ENCODE assay signal across 8 cellular contexts in the genomic region with DNA sequence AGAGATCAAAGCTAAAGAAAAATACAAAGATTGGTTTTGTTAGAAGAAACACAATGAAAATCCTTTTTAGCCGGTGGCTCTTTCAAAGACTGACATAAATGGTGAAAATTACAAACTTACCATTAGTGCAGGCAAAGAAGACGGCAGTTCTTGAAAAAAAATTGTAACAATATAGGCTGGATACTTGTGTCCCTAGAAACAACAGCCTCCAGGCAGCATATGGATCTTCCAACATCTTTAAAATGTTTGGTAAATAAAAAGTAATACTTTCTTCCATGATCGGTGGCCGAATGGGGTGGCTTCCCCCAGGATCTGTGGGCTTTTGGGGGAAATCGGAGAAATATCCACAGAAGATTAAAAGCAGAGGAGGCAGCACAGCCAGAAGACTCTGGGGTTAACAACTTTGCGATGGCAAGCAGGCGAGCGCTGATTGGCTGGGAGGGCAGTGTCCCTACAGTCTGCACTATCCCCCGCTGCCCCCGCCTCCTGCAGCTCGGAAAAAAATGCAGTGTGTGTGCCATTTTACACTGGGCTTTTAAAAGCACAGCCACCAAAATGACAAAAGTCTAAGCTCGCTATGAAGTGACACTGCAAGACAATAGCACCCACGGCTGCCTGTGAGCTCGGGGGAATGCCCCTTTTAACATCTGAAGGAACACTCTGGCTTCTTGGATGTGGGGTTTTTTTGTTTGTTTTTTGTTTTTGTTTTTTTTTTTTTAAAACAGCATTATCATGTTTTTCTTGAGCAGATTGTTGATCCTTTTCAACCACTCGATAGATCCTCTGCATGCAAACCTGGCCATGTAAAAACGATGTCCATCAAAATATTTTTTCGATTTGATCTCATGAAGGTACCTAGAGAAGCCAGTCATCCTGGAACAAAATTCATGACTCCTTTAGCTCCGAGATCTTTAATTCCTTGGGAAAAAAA. TPM values are rescaled to one million over a fixed set of nuclear protein-coding genes. Genes with fewer than 3 reads are reported as not detected.
A peak's percentile ranks its signal among the peaks of the same experiment; 100 is the strongest.
DNase-seq lines count a peak whose midpoint lies in the region; ATAC-seq and TF ChIP-seq lines count a peak whose summit lies in the region.

No MANE protein-coding gene starts in this region.

- H3K4me3 ChIP-seq in BJ (ENCODE audit: low read depth, low read length): peak overlapping the region; percentile 84

- H3K36me3 ChIP-seq in BJ (ENCODE audit: control insufficient read depth, insufficient read depth, low read length): no peaks in the 10 kb centered on the region

- ATAC-seq in GM19324 (IDR thresholded peaks at IDR 0.05; ENCODE audit: low FRiP score, unreplicated experiment) (peak; percentile 93), HG03457 (IDR thresholded peaks at IDR 0.05; ENCODE audit: unreplicated experiment) (peak; percentile 85)

- CTCF ChIA-PET in BJ (lab: Yijun Ruan, JAX): interaction anchor here (1.2 to 2.0 kb wide), 3 partner anchors 11 to 25 kb away, joined by 3 to 10 read pairs (median 3); no protein-coding TSS in a partner anchor

- POLR2A ChIA-PET in BJ (lab: Charles Lee): interaction anchor here (0.8 kb wide), 1 partner anchor 126 kb away, joined by 12 read pairs; no protein-coding TSS in a partner anchor

- no peaks in the 10 kb centered on the region for H3K27me3 ChIP-seq in BJ (ENCODE audit: control insufficient read depth, insufficient read depth, low read length)

- no peak for TF ChIP-seq CTCF in BJ (IDR thresholded peaks at IDR 0.05; ENCODE audit: insufficient read depth, low read depth, low read length)

- peak; percentile 48 for DNase-seq in BJ (ENCODE audit: low read depth)
- DNase-seq in NCI-H524 treated with DMSO at 0.1 percent for 48 hours (lab: John Stamatoyannopoulos, UW): peak; percentile 59
- DNase-seq in activated CD4-positive, alpha-beta T cell treated with anti-CD3 and anti-CD28 coated beads for 48 hours: peak; percentile 94
- DNase-seq in dedifferentiated amniotic fluid mesenchymal stem cell (ENCODE audit: extremely low spot score): peak; percentile 92
- peak; percentile 99 for DNase-seq in left kidney (ENCODE audit: low read depth, low spot score)
- DNase-seq in stimulated activated CD4-positive, alpha-beta T cell treated with anti-CD3 and anti-CD28 coated beads, Interleukin-1b, Interleukin-23, amount 100 ng/mL, for 48 hours: peak; percentile 92

RNA-seq across cellular contexts. Expression of a gene that starts 31.7 kb away (rescaled TPM):
- polyA plus RNA-seq in BJ (2011; rRNA removed): 21.6 and 30.5 TPM in 2 replicates
- 35.2 and 42.2 TPM in 2 replicates for polyA minus RNA-seq in BJ (2011; rRNA and poly(A)+ RNA removed)

Comparison
In these comparisons a context has a peak if more than half of its experiments do, and no peak if none do; other contexts are left out.
1. Peak in every context shown above with its lines: DNase-seq, ATAC-seq and H3K4me3 ChIP-seq.
2. DNase-seq: peak in every context shown above with its lines; median percentile 99 in left kidney; 94 in activated CD4-positive, alpha-beta T cell treated with anti-CD3 and anti-CD28 coated beads for 48 hours; 92 in dedifferentiated amniotic fluid mesenchymal stem cell; 92 in stimulated activated CD4-positive, alpha-beta T cell treated with anti-CD3 and anti-CD28 coated beads, Interleukin-1b, Interleukin-23, amount 100 ng/mL, for 48 hours; 59 in NCI-H524 treated with DMSO at 0.1 percent for 48 hours; 48 in BJ.